12 cellular contexts compared by ENCODE assay signal in genomic region chr2:134233733-134234135, GRCh38. TPM values are rescaled to one million over a fixed set of nuclear protein-coding genes. Genes with fewer than 3 reads are reported as not detected.
DNase-seq lines count a peak whose midpoint lies in the region; ATAC-seq, FAIRE-seq and TF ChIP-seq lines count a peak whose summit lies in the region.
"Had no signal": no experiment of that assay in that cellular context is flagged by ENCODE, and none has a peak within 500 bp of the region (broad histone marks: within the 10 kb centered on the region; RNA-seq: fewer than 3 reads in every experiment).

No MANE protein-coding gene starts in this region.

- H3K27ac ChIP-seq in RWPE2 (ENCODE audit: poor library complexity, severe bottlenecking) (peak overlapping the region; percentile 60), right lobe of liver (no peak overlapping the region)

- H3K27me3 ChIP-seq in RWPE2 (ENCODE audit: insufficient read depth, poor library complexity, severe bottlenecking) (no peaks in the 10 kb centered on the region), right lobe of liver (no peaks in the 10 kb centered on the region)
- H3K27me3 ChIP-seq: tibial nerve had no signal

- no peak for TF ChIP-seq CTCF in RWPE2 (IDR thresholded peaks at IDR 0.05; ENCODE audit: poor library complexity, severe bottlenecking)
- no peak for TF ChIP-seq CTCF in right lobe of liver (IDR thresholded peaks at IDR 0.05)

- H3K36me3 Mint-ChIP-seq in activated CD4-positive, alpha-beta T cell treated with anti-CD3 and anti-CD28 coated beads for 36 hours (ENCODE audit: low read depth), result peaks cover 12% of the 10 kb centered on the region
- peaks cover 8% of the 10 kb centered on the region for H3K36me3 Mint-ChIP-seq in stimulated activated memory B cell treated with anti-CD40 and anti-IgM and Interleukin-4, amounts not matched to agents 10 μg/mL and 1 μg/mL and 100 μg/mL, for 72 hours

- CTCF ChIA-PET in activated CD4-positive, alpha-beta T cell treated with anti-CD3 and anti-CD28 coated beads for 36 hours (lab: Charles Lee), result interaction anchor here (1.4 to 2.9 kb wide), 4 partner anchors 17 to 116 kb away, joined by 4 to 9 read pairs (median 5); no protein-coding TSS in a partner anchor

- POLR2A ChIA-PET in activated CD4-positive, alpha-beta T cell treated with anti-CD3 and anti-CD28 coated beads for 36 hours (lab: Charles Lee), result no interaction called here

- WGBS in right lobe of liver (ENCODE audit: insufficient coverage, low coverage, low lambda C conversion rate, missing lambda C conversion rate), result 90% methylated on average over 2 of the region's 2 CpGs

- peaks cover 17% of the 10 kb centered on the region for H3K4me1 ChIP-seq in RWPE2 (ENCODE audit: insufficient read depth, poor library complexity, severe bottlenecking)
- peaks cover 0 to 4% (median 0%) of the 10 kb centered on the region in 4 donors for H3K4me1 ChIP-seq in right lobe of liver

- no peak for ATAC-seq in activated CD4-positive, alpha-beta T cell treated with anti-CD3 and anti-CD28 coated beads for 36 hours
- ATAC-seq in HG02870 (IDR thresholded peaks at IDR 0.05; ENCODE audit: unreplicated experiment), result peak; percentile 55
- ATAC-seq in RWPE2 (ENCODE audit: low read depth), result no peak
- peak; percentile 93 for ATAC-seq in stimulated activated memory B cell treated with anti-CD40 and anti-IgM and Interleukin-4, amounts not matched to agents 10 μg/mL and 1 μg/mL and 100 μg/mL, for 72 hours
- no peak for ATAC-seq in right lobe of liver

- H3K9me3 Mint-ChIP-seq in activated CD4-positive, alpha-beta T cell treated with anti-CD3 and anti-CD28 coated beads for 36 hours (ENCODE audit: low read depth), result peaks cover 10% of the 10 kb centered on the region
- peaks cover 5% of the 10 kb centered on the region for H3K9me3 Mint-ChIP-seq in stimulated activated memory B cell treated with anti-CD40 and anti-IgM and Interleukin-4, amounts not matched to agents 10 μg/mL and 1 μg/mL and 100 μg/mL, for 72 hours

- H3K27me3 Mint-ChIP-seq in activated CD4-positive, alpha-beta T cell treated with anti-CD3 and anti-CD28 coated beads for 36 hours, result no peaks in the 10 kb centered on the region
- no peaks in the 10 kb centered on the region for H3K27me3 Mint-ChIP-seq in stimulated activated memory B cell treated with anti-CD40 and anti-IgM and Interleukin-4, amounts not matched to agents 10 μg/mL and 1 μg/mL and 100 μg/mL, for 72 hours

- H3K9me3 ChIP-seq in RWPE2 (ENCODE audit: severe bottlenecking), result no peaks in the 10 kb centered on the region
- no peaks in the 10 kb centered on the region for H3K9me3 ChIP-seq in right lobe of liver

- no peak for FAIRE-seq in RCC 7860 (lab: Jason Lieb, UNC)
- FAIRE-seq: TTC549 had no signal

- H3K36me3 ChIP-seq in RWPE2 (ENCODE audit: low read depth) (no peaks in the 10 kb centered on the region), right lobe of liver (no peaks in the 10 kb centered on the region)
- H3K36me3 ChIP-seq: tibial nerve had no signal

- H3K27ac Mint-ChIP-seq in activated CD4-positive, alpha-beta T cell treated with anti-CD3 and anti-CD28 coated beads for 36 hours, result peak overlapping the region; percentile 76
- H3K27ac Mint-ChIP-seq in stimulated activated memory B cell treated with anti-CD40 and anti-IgM and Interleukin-4, amounts not matched to agents 10 μg/mL and 1 μg/mL and 100 μg/mL, for 72 hours, result peak overlapping the region; percentile 83

- DNase-seq in activated CD4-positive, alpha-beta T cell treated with anti-CD3 and anti-CD28 coated beads for 36 hours, result no peak
- DNase-seq in activated CD4-positive, alpha-beta T cell treated with anti-CD3 and anti-CD28 coated beads for 1 hour, result no peak
- DNase-seq in RWPE2 (ENCODE audit: low spot score), result no peak
- DNase-seq in right lobe of liver, result no peak
- DNase-seq in GM03348 (ENCODE audit: low spot score), result no peak
- DNase-seq in RCC 7860 (ENCODE audit: low spot score), result no peak
- DNase-seq: ACHN had no signal

- no peak overlapping the region for H3K4me3 ChIP-seq in RWPE2 (ENCODE audit: severe bottlenecking)
- H3K4me3 ChIP-seq in right lobe of liver, result no peak overlapping the region
- H3K4me3 ChIP-seq: tibial nerve had no signal

- peaks cover 81% of the 10 kb centered on the region for H3K4me1 Mint-ChIP-seq in activated CD4-positive, alpha-beta T cell treated with anti-CD3 and anti-CD28 coated beads for 36 hours
- H3K4me1 Mint-ChIP-seq in stimulated activated memory B cell treated with anti-CD40 and anti-IgM and Interleukin-4, amounts not matched to agents 10 μg/mL and 1 μg/mL and 100 μg/mL, for 72 hours, result peaks cover 85% of the 10 kb centered on the region
- H3K4me1 Mint-ChIP-seq: neural crest cell had no signal

- intact Hi-C loops in activated CD4-positive, alpha-beta T cell treated with anti-CD3 and anti-CD28 coated beads for 36 hours (cut with DNase I, micrococcal nuclease), result loop anchor here (1.0 to 5.0 kb wide), 8 partner anchors 15 to 179 kb away; no protein-coding TSS in a partner anchor
- intact Hi-C loops in right lobe of liver (cut with DNase I), result no loop called here

- peak overlapping the region; percentile 36 for H3K4me3 Mint-ChIP-seq in activated CD4-positive, alpha-beta T cell treated with anti-CD3 and anti-CD28 coated beads for 36 hours
- peak overlapping the region; percentile 16 for H3K4me3 Mint-ChIP-seq in stimulated activated memory B cell treated with anti-CD40 and anti-IgM and Interleukin-4, amounts not matched to agents 10 μg/mL and 1 μg/mL and 100 μg/mL, for 72 hours
- H3K4me3 Mint-ChIP-seq: neural crest cell had no signal

- no peak for TF ChIP-seq POLR2A in right lobe of liver (IDR thresholded peaks at IDR 0.05)

RNA-seq across cellular contexts. Expression of gene MGAT5, which starts 20.1 kb away (rescaled TPM):
- total RNA-seq in activated CD4-positive, alpha-beta T cell treated with anti-CD3 and anti-CD28 coated beads for 36 hours, result 10 to 100 TPM; 22.2 to 25.7 TPM
- total RNA-seq in right lobe of liver, result 10 to 100 TPM in 3 of 6 experiments, 1 to 10 TPM in 3; 4.5 to 16.0 (median 10.0) TPM

Comparison
In these comparisons a context has a peak if more than half of its experiments do, and no peak if none do; other contexts are left out.
1. ATAC-seq: peak in HG02870 (single experiment) and stimulated activated memory B cell treated with anti-CD40 and anti-IgM and Interleukin-4, amounts not matched to agents 10 μg/mL and 1 μg/mL and 100 μg/mL, for 72 hours (single experiment); none in activated CD4-positive, alpha-beta T cell treated with anti-CD3 and anti-CD28 coated beads for 36 hours (single experiment), RWPE2 (single experiment) and right lobe of liver (0 of 4).
2. intact Hi-C loops: an anchor here in activated CD4-positive, alpha-beta T cell treated with anti-CD3 and anti-CD28 coated beads for 36 hours (1.0 to 5.0 kb wide); none called in right lobe of liver.